ENCODE assay signal across 20 cellular contexts in the genomic region with DNA sequence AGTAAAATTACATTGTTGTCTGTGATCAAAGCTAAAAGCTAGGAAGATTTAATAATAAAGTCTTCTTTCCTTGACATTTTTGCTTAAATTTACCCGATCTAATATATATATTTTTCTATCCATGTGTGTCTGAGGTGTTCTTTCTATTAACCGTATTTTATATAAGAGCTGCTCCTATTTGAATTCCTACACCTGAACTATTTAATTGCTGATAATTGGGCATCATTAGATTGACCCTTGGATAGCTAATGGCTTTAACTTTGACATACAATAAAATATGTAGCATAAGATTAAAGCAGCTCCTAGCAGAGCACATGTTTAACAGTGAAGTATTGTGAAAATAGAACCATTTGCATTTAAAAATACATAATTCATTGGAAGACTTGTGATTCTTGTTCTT.
"Had no signal": no experiment of that assay in that cellular context is flagged by ENCODE, and none has a peak within 500 bp of the region (broad histone marks: within the 10 kb centered on the region; RNA-seq: fewer than 3 reads in every experiment).

No MANE protein-coding gene starts in this region.

- H3K4me1 ChIP-seq: gastrocnemius medialis, lower lobe of right lung, pancreas, right lobe of liver, suprapubic skin, transverse colon, vagina had no signal

- ATAC-seq: gastrocnemius medialis; left ventricle myocardium superior; lower lobe of right lung; natural killer cell; pancreas; right lobe of liver; stimulated activated naive CD8-positive, alpha-beta T cell treated with anti-CD3 and anti-CD28 coated beads, Interleukin-15, amount 100 ng/mL, for 72 hours had no signal

- H3K4me3 ChIP-seq: gastrocnemius medialis, lower lobe of right lung, pancreas, right lobe of liver, smooth muscle cell, suprapubic skin, transverse colon, vagina had no signal

- DNase-seq: cortex of kidney; foreskin fibroblast; gastrocnemius medialis; head of caudate nucleus; left ventricle myocardium superior; lower lobe of right lung; natural killer cell; occipital lobe; pancreas; right lobe of liver; stimulated activated CD4-positive, alpha-beta T cell treated with anti-CD3 and anti-CD28 coated beads, Interleukin-12 subunit alpha, Interleukin-12 subunit beta, amount 100 ng/mL, for 4 hours; stimulated activated CD4-positive, alpha-beta T cell treated with anti-CD3 and anti-CD28 coated beads, Interleukin-1b, Interleukin-23, amount 100 ng/mL, for 48 hours; stimulated activated CD4-positive, alpha-beta T cell treated with anti-CD3 and anti-CD28 coated beads, Interleukin-4, amount 100 ng/mL, for 1 hour; stimulated activated CD8-positive, alpha-beta memory T cell treated with anti-CD3 and anti-CD28 coated beads, Interleukin-4, amount 100 ng/mL, for 48 hours; stimulated activated naive CD4-positive, alpha-beta T cell; stimulated activated naive CD8-positive, alpha-beta T cell treated with anti-CD3 and anti-CD28 coated beads, Interleukin-15, amount 100 ng/mL, for 72 hours; transverse colon had no signal

- H3K27ac ChIP-seq: gastrocnemius medialis, lower lobe of right lung, pancreas, right lobe of liver, suprapubic skin, transverse colon, vagina had no signal

- H3K4me2 ChIP-seq: smooth muscle cell had no signal

- H3K27me3 ChIP-seq: gastrocnemius medialis, pancreas, right lobe of liver, suprapubic skin, transverse colon, vagina had no signal

- H3K36me3 ChIP-seq: gastrocnemius medialis, lower lobe of right lung, pancreas, right lobe of liver, suprapubic skin, transverse colon, vagina had no signal

- H3K9me3 ChIP-seq: gastrocnemius medialis, lower lobe of right lung, pancreas, right lobe of liver, suprapubic skin, transverse colon, vagina had no signal
